13 cellular contexts compared by ENCODE assay signal in genomic region chr17:2871720-2872119, GRCh38.
"Had no signal": no experiment of that assay in that cellular context is flagged by ENCODE, and none has a peak within 500 bp of the region (broad histone marks: within the 10 kb centered on the region; RNA-seq: fewer than 3 reads in every experiment).

No MANE protein-coding gene starts in this region.

- H2AFZ ChIP-seq: hepatocyte had no signal

- H3K9me3 Mint-ChIP-seq: activated CD4-positive, alpha-beta T cell treated with anti-CD3 and anti-CD28 coated beads, Interleukin-2, amount 10 ng/mL, durations not matched to agents 7 days and 5 days; activated naive CD4-positive, alpha-beta T cell treated with anti-CD3 and anti-CD28 coated beads for 36 hours; activated naive CD8-positive, alpha-beta T cell treated with anti-CD3 and anti-CD28 coated beads, Interleukin-2, amount 50 U/mL, for 24 hours; dendritic cell treated with granulocyte-macrophage colony-stimulating factor and Interleukin-4, amounts not matched to agents 40 ng/mL and 50 ng/mL, for 4 days; neural crest cell had no signal

- DNase-seq: activated CD4-positive, alpha-beta T cell treated with anti-CD3 and anti-CD28 coated beads, Interleukin-2, amount 10 ng/mL, durations not matched to agents 7 days and 5 days; activated CD8-positive, alpha-beta memory T cell treated with anti-CD3 and anti-CD28 coated beads for 24 hours; activated naive CD4-positive, alpha-beta T cell treated with anti-CD3 and anti-CD28 coated beads for 36 hours; activated naive CD8-positive, alpha-beta T cell treated with anti-CD3 and anti-CD28 coated beads, Interleukin-2, amount 50 U/mL, for 24 hours; aorta; erythroblast; ovary; stimulated activated naive CD8-positive, alpha-beta T cell treated with anti-CD3 and anti-CD28 coated beads, Interleukin-15, Interleukin-2, amounts not matched to agents 100 U/mL and 50 U/mL, for 24 hours; transverse colon had no signal

- H3K79me2 ChIP-seq: hepatocyte had no signal

- H3K4me1 ChIP-seq: transverse colon had no signal

- H3K4me1 Mint-ChIP-seq: activated CD4-positive, alpha-beta T cell treated with anti-CD3 and anti-CD28 coated beads, Interleukin-2, amount 10 ng/mL, durations not matched to agents 7 days and 5 days; activated naive CD8-positive, alpha-beta T cell treated with anti-CD3 and anti-CD28 coated beads, Interleukin-2, amount 50 U/mL, for 24 hours had no signal

- H3K4me3 Mint-ChIP-seq: activated CD4-positive, alpha-beta T cell treated with anti-CD3 and anti-CD28 coated beads, Interleukin-2, amount 10 ng/mL, durations not matched to agents 7 days and 5 days; activated naive CD4-positive, alpha-beta T cell treated with anti-CD3 and anti-CD28 coated beads for 36 hours; activated naive CD8-positive, alpha-beta T cell treated with anti-CD3 and anti-CD28 coated beads, Interleukin-2, amount 50 U/mL, for 24 hours; dendritic cell treated with granulocyte-macrophage colony-stimulating factor and Interleukin-4, amounts not matched to agents 40 ng/mL and 50 ng/mL, for 4 days; neural crest cell had no signal

- H3K4me3 ChIP-seq: hepatocyte, ovary, transverse colon had no signal

- H3K9me3 ChIP-seq: ovary, transverse colon had no signal

- H3K27me3 ChIP-seq: hepatocyte, ovary, transverse colon had no signal

- H3K27me3 Mint-ChIP-seq: activated CD4-positive, alpha-beta T cell treated with anti-CD3 and anti-CD28 coated beads, Interleukin-2, amount 10 ng/mL, durations not matched to agents 7 days and 5 days; activated naive CD8-positive, alpha-beta T cell treated with anti-CD3 and anti-CD28 coated beads, Interleukin-2, amount 50 U/mL, for 24 hours; dendritic cell treated with granulocyte-macrophage colony-stimulating factor and Interleukin-4, amounts not matched to agents 40 ng/mL and 50 ng/mL, for 4 days had no signal

- H3K27ac ChIP-seq: hepatocyte, ovary, transverse colon had no signal

- H3K27ac Mint-ChIP-seq: activated CD4-positive, alpha-beta T cell treated with anti-CD3 and anti-CD28 coated beads, Interleukin-2, amount 10 ng/mL, durations not matched to agents 7 days and 5 days; activated naive CD4-positive, alpha-beta T cell treated with anti-CD3 and anti-CD28 coated beads for 36 hours; activated naive CD8-positive, alpha-beta T cell treated with anti-CD3 and anti-CD28 coated beads, Interleukin-2, amount 50 U/mL, for 24 hours; dendritic cell treated with granulocyte-macrophage colony-stimulating factor and Interleukin-4, amounts not matched to agents 40 ng/mL and 50 ng/mL, for 4 days had no signal

- H3K36me3 ChIP-seq: ovary, transverse colon had no signal

- H3K4me2 ChIP-seq: hepatocyte had no signal

- ATAC-seq: activated naive CD8-positive, alpha-beta T cell treated with anti-CD3 and anti-CD28 coated beads, Interleukin-2, amount 50 U/mL, for 24 hours; sciatic nerve; stimulated activated naive CD8-positive, alpha-beta T cell treated with anti-CD3 and anti-CD28 coated beads, Interleukin-15, Interleukin-2, amounts not matched to agents 100 U/mL and 50 U/mL, for 24 hours had no signal
